In genomic region chr13:21747456-21747855, GRCh38 we compare ENCODE assay signal across 23 cellular contexts.
"Had no signal": no experiment of that assay in that cellular context is flagged by ENCODE, and none has a peak within 500 bp of the region (broad histone marks: within the 10 kb centered on the region; RNA-seq: fewer than 3 reads in every experiment).

No MANE protein-coding gene starts in this region.

- H3K27ac ChIP-seq: epithelial cell of prostate, esophagus squamous epithelium, spleen, tibial nerve, uterus had no signal

- H3K4me3 ChIP-seq: esophagus squamous epithelium, spleen, tibial nerve, uterus had no signal

- H3K27ac Mint-ChIP-seq: activated CD4-positive, alpha-beta T cell treated with anti-CD3 and anti-CD28 coated beads, Interleukin-2, amount 10 ng/mL, durations not matched to agents 7 days and 5 days; activated CD8-positive, alpha-beta memory T cell treated with anti-CD3 and anti-CD28 coated beads, Interleukin-2, amount 10 ng/mL, durations not matched to agents 7 days and 5 days; activated CD8-positive, alpha-beta T cell treated with anti-CD3 and anti-CD28 coated beads, Interleukin-2, amount 10 ng/mL, durations not matched to agents 7 days and 5 days; activated naive CD4-positive, alpha-beta T cell treated with anti-CD3 and anti-CD28 coated beads, Interleukin-2, amount 50 U/mL, for 24 hours; activated naive CD8-positive, alpha-beta T cell treated with anti-CD3 and anti-CD28 coated beads, Interleukin-2, amount 50 U/mL, for 24 hours; activated T-helper 2 cell treated with anti-CD3 and anti-CD28 coated beads, Interferon-gamma antibody, Interleukin-2, Interleukin-4, amounts not matched to agents 10 μg/mL and 5 μg/mL and 100 μg/mL, durations not matched to agents 14 hours and 24 hours and 36 hours; naive thymus-derived CD4-positive, alpha-beta T cell had no signal

- ATAC-seq: activated CD8-positive, alpha-beta memory T cell treated with anti-CD3 and anti-CD28 coated beads, Interleukin-2, amount 10 ng/mL, durations not matched to agents 7 days and 5 days; activated CD8-positive, alpha-beta T cell treated with anti-CD3 and anti-CD28 coated beads, Interleukin-2, amount 10 ng/mL, durations not matched to agents 7 days and 5 days; activated naive CD8-positive, alpha-beta T cell treated with anti-CD3 and anti-CD28 coated beads, Interleukin-2, amount 50 U/mL, for 24 hours; left cardiac atrium; naive thymus-derived CD4-positive, alpha-beta T cell; right cardiac atrium had no signal

- H3K4me1 ChIP-seq: esophagus squamous epithelium, spleen, tibial nerve, uterus had no signal

- H3K9me3 Mint-ChIP-seq: activated naive CD4-positive, alpha-beta T cell treated with anti-CD3 and anti-CD28 coated beads, Interleukin-2, amount 50 U/mL, for 24 hours; activated T-helper 2 cell treated with anti-CD3 and anti-CD28 coated beads, Interferon-gamma antibody, Interleukin-2, Interleukin-4, amounts not matched to agents 10 μg/mL and 5 μg/mL and 100 μg/mL, durations not matched to agents 14 hours and 24 hours and 36 hours had no signal

- DNase-seq: activated CD4-positive, alpha-beta T cell treated with anti-CD3 and anti-CD28 coated beads, Interleukin-2, amount 10 ng/mL, durations not matched to agents 7 days and 5 days; activated CD4-positive, CD25-positive, alpha-beta regulatory T cell treated with anti-CD3 and anti-CD28 coated beads, Interleukin-2, amount 50 U/mL, for 72 hours; activated CD8-positive, alpha-beta memory T cell treated with anti-CD3 and anti-CD28 coated beads, Interleukin-2, amount 10 ng/mL, durations not matched to agents 7 days and 5 days; activated CD8-positive, alpha-beta T cell treated with anti-CD3 and anti-CD28 coated beads, Interleukin-2, amount 10 ng/mL, durations not matched to agents 7 days and 5 days; activated naive CD8-positive, alpha-beta T cell treated with anti-CD3 and anti-CD28 coated beads, Interleukin-2, amount 50 U/mL, for 24 hours; activated T-cell treated with anti-CD3 and anti-CD28 coated beads, Interleukin-2, amount 50 U/mL, for 48 hours; dermis blood vessel endothelial cell; effector CD4-positive, alpha-beta T cell; esophagus squamous epithelium; hippocampal formation; left cardiac atrium; midbrain; naive thymus-derived CD4-positive, alpha-beta T cell; nucleus accumbens; right cardiac atrium; spleen; stimulated activated naive CD4-positive, alpha-beta T cell treated with Interleukin-2 at 50 U/mL for 16 hours; T-helper 2 cell; uterus had no signal

- H3K36me3 ChIP-seq: esophagus squamous epithelium, spleen, tibial nerve, uterus had no signal

- H3K36me3 Mint-ChIP-seq: activated CD8-positive, alpha-beta memory T cell treated with anti-CD3 and anti-CD28 coated beads, Interleukin-2, amount 10 ng/mL, durations not matched to agents 7 days and 5 days; activated naive CD4-positive, alpha-beta T cell treated with anti-CD3 and anti-CD28 coated beads, Interleukin-2, amount 50 U/mL, for 24 hours had no signal

- H3K9me3 ChIP-seq: esophagus squamous epithelium, tibial nerve, uterus had no signal

- H3K4me1 Mint-ChIP-seq: activated CD4-positive, alpha-beta T cell treated with anti-CD3 and anti-CD28 coated beads, Interleukin-2, amount 10 ng/mL, durations not matched to agents 7 days and 5 days; activated CD8-positive, alpha-beta memory T cell treated with anti-CD3 and anti-CD28 coated beads, Interleukin-2, amount 10 ng/mL, durations not matched to agents 7 days and 5 days; activated naive CD4-positive, alpha-beta T cell treated with anti-CD3 and anti-CD28 coated beads, Interleukin-2, amount 50 U/mL, for 24 hours; activated naive CD8-positive, alpha-beta T cell treated with anti-CD3 and anti-CD28 coated beads, Interleukin-2, amount 50 U/mL, for 24 hours; naive thymus-derived CD4-positive, alpha-beta T cell had no signal

- H3K4me3 Mint-ChIP-seq: activated CD4-positive, alpha-beta T cell treated with anti-CD3 and anti-CD28 coated beads, Interleukin-2, amount 10 ng/mL, durations not matched to agents 7 days and 5 days; activated CD8-positive, alpha-beta memory T cell treated with anti-CD3 and anti-CD28 coated beads, Interleukin-2, amount 10 ng/mL, durations not matched to agents 7 days and 5 days; activated CD8-positive, alpha-beta T cell treated with anti-CD3 and anti-CD28 coated beads, Interleukin-2, amount 10 ng/mL, durations not matched to agents 7 days and 5 days; activated naive CD4-positive, alpha-beta T cell treated with anti-CD3 and anti-CD28 coated beads, Interleukin-2, amount 50 U/mL, for 24 hours; activated naive CD8-positive, alpha-beta T cell treated with anti-CD3 and anti-CD28 coated beads, Interleukin-2, amount 50 U/mL, for 24 hours; naive thymus-derived CD4-positive, alpha-beta T cell had no signal

- H3K27me3 ChIP-seq: esophagus squamous epithelium, tibial nerve, uterus had no signal
